In the genomic region with DNA sequence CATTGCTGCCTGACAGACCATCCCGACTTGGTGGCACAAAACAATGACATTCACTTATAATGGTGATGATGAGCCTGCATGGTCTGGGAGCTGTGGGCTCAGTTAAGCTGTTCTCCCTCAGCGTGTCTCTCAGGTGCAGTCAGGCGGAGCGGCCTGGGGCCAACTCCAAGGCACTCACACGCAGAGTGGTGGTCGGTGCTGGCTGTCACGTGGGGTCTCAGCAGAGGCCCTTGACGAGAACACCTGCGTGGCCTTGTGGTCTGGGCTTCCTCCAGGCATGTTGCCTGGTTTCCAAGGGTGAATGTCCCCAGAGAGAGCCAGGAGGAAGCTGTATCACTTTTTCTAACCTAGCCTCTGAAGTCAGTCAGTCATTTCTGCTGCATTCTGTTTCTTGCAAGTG, we compare ENCODE assay signal across 8 cellular contexts. TPM values are rescaled to one million over a fixed set of nuclear protein-coding genes. Genes with fewer than 3 reads are reported as not detected.
DNase-seq lines count a peak whose midpoint lies in the region; ATAC-seq and TF ChIP-seq lines count a peak whose summit lies in the region.

No MANE protein-coding gene starts in this region.

- no peaks in the 10 kb centered on the region for H3K79me2 ChIP-seq in Karpas-422 (ENCODE audit: low read length)

- DNase-seq in HFFc6 (no peak), Karpas-422 (peak; percentile 76), gastrocnemius medialis (no peak), NCI-H128 (lab: John Stamatoyannopoulos, UW; ENCODE audit: unreplicated experiment) (no peak), erythroblast (lab: John Stamatoyannopoulos, UW) (no peak)
- DNase-seq in stimulated activated CD4-positive, alpha-beta T cell treated with anti-CD3 and anti-CD28 coated beads, Interleukin-4, amount 100 ng/mL, for 24 hours = no peak

- ATAC-seq in GM18519 (IDR thresholded peaks at IDR 0.05; ENCODE audit: low FRiP score, unreplicated experiment) = peak; percentile 63
- ATAC-seq in gastrocnemius medialis = no peak

- H3K4me1 ChIP-seq in Karpas-422 (ENCODE audit: low read length) (peaks cover 33% of the 10 kb centered on the region), muscle layer of colon (ENCODE audit: insufficient read depth, low read length) (peaks cover 30% of the 10 kb centered on the region), gastrocnemius medialis (peaks cover 3 to 6% of the 10 kb centered on the region in 2 donors)

- TF ChIP-seq CTCF in HFFc6 (IDR thresholded peaks at IDR 0.05) (no peak), gastrocnemius medialis (IDR thresholded peaks at IDR 0.05 in 4 of 5, conservative IDR thresholded peaks at IDR 0.05 in 1 of 5) (no peak)

- H3K9me3 Mint-ChIP-seq in HFFc6 = no peaks in the 10 kb centered on the region

- no peaks in the 10 kb centered on the region for H4K20me1 ChIP-seq in Karpas-422 (ENCODE audit: insufficient read depth, low read depth, low read length)

- intact Hi-C loops in gastrocnemius medialis (cut with DNase I; ENCODE audit: low total_unique reads) = no loop called here

- peak overlapping the region; percentile 49; the same call in 1 of the 2 replicates for H2AFZ ChIP-seq in Karpas-422 (ENCODE audit: low read length)

- in situ Hi-C loops in gastrocnemius medialis (cut with MboI; ENCODE audit: low sequenced_read_pairs in 4 of 4) = loop anchor here in 3 of 4 donors (5.0 to 25.0 kb wide), 3 partner anchors 184 to 209 kb away; no protein-coding TSS in a partner anchor

- H3K4me3 Mint-ChIP-seq in HFFc6 = no peak overlapping the region

- no peaks in the 10 kb centered on the region for H3K9me2 ChIP-seq in Karpas-422 (replicated peaks; ENCODE audit: insufficient read depth, low read length)

- H3K9ac ChIP-seq in Karpas-422 (ENCODE audit: low read length) (peak overlapping the region; percentile 53), muscle layer of colon (ENCODE audit: low read length) (no peak overlapping the region)

- H3K9me3 ChIP-seq in Karpas-422 (ENCODE audit: low read length) (no peaks in the 10 kb centered on the region), muscle layer of colon (ENCODE audit: low read length) (no peaks in the 10 kb centered on the region), gastrocnemius medialis (no peaks in the 10 kb centered on the region)

- peaks cover 4% of the 10 kb centered on the region; the same call in 1 of the 2 replicates for H3K27me3 Mint-ChIP-seq in HFFc6 (ENCODE audit: insufficient read depth)

- no peaks in the 10 kb centered on the region for H3K27me3 ChIP-seq in Karpas-422 (ENCODE audit: low read length)
- no peaks in the 10 kb centered on the region for H3K27me3 ChIP-seq in muscle layer of colon (ENCODE audit: control insufficient read depth in 1 of 2, insufficient read depth in 2 of 2, low read length in 2 of 2)
- H3K27me3 ChIP-seq in gastrocnemius medialis = no peaks in the 10 kb centered on the region

- peaks cover 6% of the 10 kb centered on the region for H3K36me3 Mint-ChIP-seq in HFFc6 (ENCODE audit: low read depth)

- H3K4me1 Mint-ChIP-seq in HFFc6 (ENCODE audit: low read depth) = peaks cover 31% of the 10 kb centered on the region

- TF ChIP-seq POLR2A in gastrocnemius medialis (IDR thresholded peaks at IDR 0.05) (no peak), erythroblast (IDR thresholded peaks at IDR 0.05; ENCODE audit: low read length) (no peak)

- H3K27ac ChIP-seq in Karpas-422 (ENCODE audit: low read length) = peak overlapping the region; percentile 82
- peak overlapping the region; percentile 81 for H3K27ac ChIP-seq in muscle layer of colon (ENCODE audit: low read depth, low read length)
- no peak overlapping the region for H3K27ac ChIP-seq in gastrocnemius medialis

- H3K4me3 ChIP-seq in Karpas-422 (ENCODE audit: low read length) (peak overlapping the region; percentile 46), muscle layer of colon (ENCODE audit: low read depth in 1 of 2, low read length in 2 of 2) (no peak overlapping the region), gastrocnemius medialis (no peak overlapping the region)

- no peaks in the 10 kb centered on the region for H3K36me3 ChIP-seq in Karpas-422 (ENCODE audit: insufficient read depth, low read length)
- no peaks in the 10 kb centered on the region for H3K36me3 ChIP-seq in muscle layer of colon (ENCODE audit: insufficient read depth, low read length)
- no peaks in the 10 kb centered on the region for H3K36me3 ChIP-seq in gastrocnemius medialis

- H3K4me2 ChIP-seq in Karpas-422 (ENCODE audit: low read depth, low read length, poor library complexity, severe bottlenecking) = peak overlapping the region; percentile 63

- peak overlapping the region; percentile 58; the same call in 1 of the 2 replicates for H3K27ac Mint-ChIP-seq in HFFc6

RNA-seq across cellular contexts. Expression of a gene that starts 29.8 kb away (rescaled TPM):
- 10 to 100 TPM; 49.3 to 93.2 (median 55.7) TPM for total RNA-seq in HFFc6 (2021; fragmentation: NEBNext Ultra II Directional; extraction: Animal tissue kit (Norgen Biotek cat#: 25700))
- 7.7 and 11.5 TPM in 2 replicates for total RNA-seq in Karpas-422 (2014; rRNA removed; shearing (Covaris generic); ENCODE audit: low replicate concordance)
- 1 to 10 TPM in 2 of 4 donors, under 1 TPM in 2; 0.20 to 7.2 (median 3.2) TPM for total RNA-seq in gastrocnemius medialis

Comparison
In these comparisons a context has a peak if more than half of its experiments do, and no peak if none do; other contexts are left out.
1. H3K27ac ChIP-seq: peak in Karpas-422 (single experiment) and muscle layer of colon (single experiment); none in gastrocnemius medialis (0 of 4).